Comparison of ENCODE assay signal across 1 cellular context in the genomic region with DNA sequence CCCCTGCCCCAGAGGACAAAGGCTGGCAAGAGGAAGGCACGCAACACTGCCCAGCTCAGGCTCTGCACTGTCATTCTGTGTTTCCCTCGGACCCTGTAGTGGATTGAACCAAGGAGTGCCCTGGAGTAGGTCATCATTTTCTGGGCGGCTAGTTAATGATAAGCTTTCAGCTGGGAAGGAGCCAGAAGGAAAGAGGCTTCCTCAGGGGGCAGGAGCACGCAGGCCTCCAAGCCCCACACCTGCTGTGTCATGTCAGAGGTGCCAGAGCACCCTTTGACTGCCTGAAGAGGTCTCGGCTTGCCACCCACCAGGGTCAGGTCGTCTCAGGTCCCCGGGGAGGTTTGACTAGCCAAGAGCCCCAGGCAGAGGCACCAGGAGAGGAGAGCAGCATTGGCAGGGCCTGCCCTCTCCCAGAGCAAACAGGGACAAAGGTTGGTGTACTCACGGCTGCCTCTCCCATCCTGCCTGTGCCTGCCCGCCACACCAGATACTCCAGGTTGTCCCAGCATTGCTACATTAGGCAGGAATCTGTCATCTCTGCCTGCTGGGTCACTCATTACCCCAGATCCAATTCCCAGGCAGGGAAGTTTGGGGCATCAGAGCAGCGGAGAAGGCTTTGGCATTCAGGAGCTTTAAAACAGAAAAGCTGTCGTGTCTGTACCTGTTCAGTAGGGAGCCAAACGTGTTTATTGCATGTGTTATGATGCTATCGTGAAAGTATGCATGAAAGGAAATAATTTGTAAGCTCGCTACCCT.
A peak's percentile ranks its signal among the peaks of the same experiment; 100 is the strongest.
TF ChIP-seq lines count a peak whose summit lies in the region.

No MANE protein-coding gene starts in this region.

TF ChIP-seq in HepG2, 621 proteins besides CTCF, POLR2A, EP300 and RAD21 (continued from another document):
- TF ChIP-seq, protein P1, sequence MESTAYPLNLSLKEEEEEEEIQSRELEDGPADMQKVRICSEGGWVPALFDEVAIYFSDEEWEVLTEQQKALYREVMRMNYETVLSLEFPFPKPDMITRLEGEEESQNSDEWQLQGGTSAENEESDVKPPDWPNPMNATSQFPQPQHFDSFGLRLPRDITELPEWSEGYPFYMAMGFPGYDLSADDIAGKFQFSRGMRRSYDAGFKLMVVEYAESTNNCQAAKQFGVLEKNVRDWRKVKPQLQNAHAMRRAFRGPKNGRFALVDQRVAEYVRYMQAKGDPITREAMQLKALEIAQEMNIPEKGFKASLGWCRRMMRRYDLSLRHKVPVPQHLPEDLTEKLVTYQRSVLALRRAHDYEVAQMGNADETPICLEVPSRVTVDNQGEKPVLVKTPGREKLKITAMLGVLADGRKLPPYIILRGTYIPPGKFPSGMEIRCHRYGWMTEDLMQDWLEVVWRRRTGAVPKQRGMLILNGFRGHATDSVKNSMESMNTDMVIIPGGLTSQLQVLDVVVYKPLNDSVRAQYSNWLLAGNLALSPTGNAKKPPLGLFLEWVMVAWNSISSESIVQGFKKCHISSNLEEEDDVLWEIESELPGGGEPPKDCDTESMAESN (CRISPR knock-in tag; conservative IDR thresholded peaks at IDR 0.05), result 0 out of 2 replicates have a peak, but pooled peaks have one; percentile 37
- TF ChIP-seq ISX (CRISPR knock-in tag; conservative IDR thresholded peaks at IDR 0.05), result no peak
- TF ChIP-seq ZNF383 (CRISPR knock-in tag; IDR thresholded peaks at IDR 0.05; ENCODE audit: borderline replicate concordance), result no peak
- TF ChIP-seq KDM3A (CRISPR knock-in tag; IDR thresholded peaks at IDR 0.05; ENCODE audit: low read depth), result peak; percentile 49; the same call in 1 of the 2 replicates
- TF ChIP-seq SRF (IDR thresholded peaks at IDR 0.05; ENCODE audit: low read depth, low read length), result 0 out of 2 replicates have a peak, but pooled peaks have one; percentile 9
- TF ChIP-seq ZNF30 (CRISPR knock-in tag; IDR thresholded peaks at IDR 0.05), result no peak
- TF ChIP-seq, protein P2, sequence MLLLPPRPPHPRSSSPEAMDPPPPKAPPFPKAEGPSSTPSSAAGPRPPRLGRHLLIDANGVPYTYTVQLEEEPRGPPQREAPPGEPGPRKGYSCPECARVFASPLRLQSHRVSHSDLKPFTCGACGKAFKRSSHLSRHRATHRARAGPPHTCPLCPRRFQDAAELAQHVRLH (CRISPR knock-in tag; IDR thresholded peaks at IDR 0.05; ENCODE audit: borderline replicate concordance, low read depth), result peak; percentile 66; the same call in 1 of the 2 replicates
- TF ChIP-seq HHEX (CRISPR knock-in tag; IDR thresholded peaks at IDR 0.05), result no peak
- no peak for TF ChIP-seq KDM2A (CRISPR knock-in tag; IDR thresholded peaks at IDR 0.05; ENCODE audit: borderline replicate concordance, low read depth)
